ENCODE assay signal across 11 cellular contexts in genomic region chr3:29642393-29643033, GRCh38.
DNase-seq lines count a peak whose midpoint lies in the region; ATAC-seq and TF ChIP-seq lines count a peak whose summit lies in the region.
"Had no signal": no experiment of that assay in that cellular context is flagged by ENCODE, and none has a peak within 500 bp of the region (broad histone marks: within the 10 kb centered on the region; RNA-seq: fewer than 3 reads in every experiment).

No MANE protein-coding gene starts in this region.

- no peak overlapping the region for H3K4me2 ChIP-seq in HCT116 (ENCODE audit: low read length)
- H3K4me2 ChIP-seq in hepatocyte, result peak overlapping the region; percentile 26

- TF ChIP-seq CTCF in HCT116 (IDR thresholded peaks at IDR 0.05 in 2 of 3, conservative IDR thresholded peaks at IDR 0.05 in 1 of 3; ENCODE audit: borderline replicate concordance in 1 of 3, insufficient read depth in 1 of 3, low read depth in 2 of 3, low read length in 2 of 3) (no peak), hepatocyte (IDR thresholded peaks at IDR 0.05; ENCODE audit: poor library complexity) (no peak)

- H4K20me1 ChIP-seq in HCT116 (ENCODE audit: insufficient read depth) (no peaks in the 10 kb centered on the region; the same call in 1 of the 2 replicates), hepatocyte (ENCODE audit: insufficient read depth, poor library complexity, severe bottlenecking) (no peaks in the 10 kb centered on the region)

- intact Hi-C loops in HCT116 (cut with micrococcal nuclease), result no loop called here

- peaks cover 20% of the 10 kb centered on the region for H3K27me3 ChIP-seq in HCT116 (ENCODE audit: insufficient read depth, low read length)
- no peaks in the 10 kb centered on the region for H3K27me3 ChIP-seq in hepatocyte

- TF ChIP-seq POLR2A in HCT116 (IDR thresholded peaks at IDR 0.05; ENCODE audit: borderline replicate concordance, extremely low read depth, insufficient read depth, insufficient read length), result no peak

- no peak overlapping the region for H3K9ac ChIP-seq in HCT116 (ENCODE audit: low read length)

- H3K27ac ChIP-seq in HCT116 (ENCODE audit: low read depth, low read length) (no peak overlapping the region), hepatocyte (peak overlapping the region; percentile 79)

- CTCF ChIA-PET in HCT116 (lab: Charles Lee), result no interaction called here

- peaks cover 4% of the 10 kb centered on the region for H3K9me3 Mint-ChIP-seq in activated naive CD8-positive, alpha-beta T cell treated with anti-CD3 and anti-CD28 coated beads, Interleukin-2, amount 50 U/mL, for 24 hours
- H3K9me3 Mint-ChIP-seq: neural crest cell had no signal

- no peak overlapping the region for H3K4me3 Mint-ChIP-seq in activated naive CD8-positive, alpha-beta T cell treated with anti-CD3 and anti-CD28 coated beads, Interleukin-2, amount 50 U/mL, for 24 hours

- DNase-seq in HCT116 (ENCODE audit: low read depth, low spot score) (no peak), astrocyte of the hippocampus (ENCODE audit: low read depth, low spot score) (peak; percentile 79), hepatocyte (ENCODE audit: low spot score) (peak; percentile 59), smooth muscle cell of the brain vasculature (ENCODE audit: low read depth, low spot score) (peak; percentile 21)
- no peak for DNase-seq in activated naive CD8-positive, alpha-beta T cell treated with anti-CD3 and anti-CD28 coated beads, Interleukin-2, amount 50 U/mL, for 24 hours
- DNase-seq: NCI-H1694 treated with DMSO at 0.1 percent for 48 hours, SW 1271 had no signal

- H3K4me1 Mint-ChIP-seq in activated naive CD8-positive, alpha-beta T cell treated with anti-CD3 and anti-CD28 coated beads, Interleukin-2, amount 50 U/mL, for 24 hours, result no peaks in the 10 kb centered on the region

- no peak overlapping the region for H3K27ac Mint-ChIP-seq in activated naive CD8-positive, alpha-beta T cell treated with anti-CD3 and anti-CD28 coated beads, Interleukin-2, amount 50 U/mL, for 24 hours

- no peaks in the 10 kb centered on the region for H3K36me3 Mint-ChIP-seq in activated naive CD8-positive, alpha-beta T cell treated with anti-CD3 and anti-CD28 coated beads, Interleukin-2, amount 50 U/mL, for 24 hours (ENCODE audit: low read depth)

- no peaks in the 10 kb centered on the region for H3K9me2 ChIP-seq in HCT116 (ENCODE audit: insufficient read depth)
- no peaks in the 10 kb centered on the region for H3K9me2 ChIP-seq in hepatocyte (replicated peaks; ENCODE audit: insufficient read depth)

- no TSS peak for BruUV-seq in HCT116 (replicated peaks; lab: Mats Ljungman, UMichigan)

- H2AFZ ChIP-seq in HCT116 (ENCODE audit: low read depth, low read length, poor library complexity, severe bottlenecking), result no peak overlapping the region
- no peak overlapping the region for H2AFZ ChIP-seq in hepatocyte

- H3K27me3 Mint-ChIP-seq in activated naive CD8-positive, alpha-beta T cell treated with anti-CD3 and anti-CD28 coated beads, Interleukin-2, amount 50 U/mL, for 24 hours, result no peaks in the 10 kb centered on the region

- RAD21 ChIA-PET in HCT116 (lab: Charles Lee; ENCODE audit: low non-redundant PET in 1 of 2, low total read pairs in 2 of 2, uncharacterized antibody in 2 of 2, unreplicated experiment in 2 of 2), result no interaction called here

- H3K36me3 ChIP-seq in HCT116 (ENCODE audit: control insufficient read depth in 1 of 2, insufficient read depth in 2 of 2, low read length in 2 of 2) (no peaks in the 10 kb centered on the region), hepatocyte (replicated peaks; ENCODE audit: insufficient read depth, low read depth) (no peaks in the 10 kb centered on the region)

- H3K79me2 ChIP-seq in HCT116 (ENCODE audit: insufficient read depth, low read length) (no peaks in the 10 kb centered on the region), hepatocyte (no peaks in the 10 kb centered on the region)

- H3K4me1 ChIP-seq in HCT116 (ENCODE audit: control insufficient read depth in 1 of 2, insufficient read depth in 2 of 2, low read length in 2 of 2) (no peaks in the 10 kb centered on the region), hepatocyte (ENCODE audit: insufficient read depth) (peaks cover 7% of the 10 kb centered on the region)

- 46% methylated on average over 5 of the region's 5 CpGs for WGBS in hepatocyte (ENCODE audit: low lambda C conversion rate, missing lambda C conversion rate)

- no peak for TF ChIP-seq RAD21 in HCT116 (IDR thresholded peaks at IDR 0.05; ENCODE audit: low read depth)

- no peaks in the 10 kb centered on the region for H3K9me3 ChIP-seq in HCT116 (ENCODE audit: control insufficient read depth in 1 of 2, insufficient read depth in 1 of 2, low read depth in 1 of 2, low read length in 2 of 2)
- no peaks in the 10 kb centered on the region for H3K9me3 ChIP-seq in hepatocyte (ENCODE audit: low read depth)

- POLR2A ChIA-PET in HCT116 (lab: Charles Lee), result no interaction called here

- no peak for ATAC-seq in HCT116
- no peak for ATAC-seq in activated naive CD8-positive, alpha-beta T cell treated with anti-CD3 and anti-CD28 coated beads, Interleukin-2, amount 50 U/mL, for 24 hours
- ATAC-seq in HG03432 (IDR thresholded peaks at IDR 0.05; ENCODE audit: unreplicated experiment), result no peak
- ATAC-seq in GM21515 (IDR thresholded peaks at IDR 0.05; ENCODE audit: unreplicated experiment), result no peak
- no peak for ATAC-seq in GM21576 (IDR thresholded peaks at IDR 0.05; ENCODE audit: unreplicated experiment)

- H3K4me3 ChIP-seq in HCT116 (replicated peaks in 1 of 2; ENCODE audit: low read depth in 1 of 2, low read length in 2 of 2), result no peak overlapping the region
- H3K4me3 ChIP-seq in hepatocyte, result no peak overlapping the region

TF ChIP-seq in HCT116, 20 proteins besides CTCF, POLR2A, EP300 and RAD21:
- TF ChIP-seq POLR2AphosphoS5 (IDR thresholded peaks at IDR 0.05; ENCODE audit: low read depth, low read length), result no peak
- TF ChIP-seq ELF1 (IDR thresholded peaks at IDR 0.05; ENCODE audit: borderline replicate concordance, low read depth), result no peak
- TF ChIP-seq TCF7L2 (IDR thresholded peaks at IDR 0.05; ENCODE audit: borderline replicate concordance, extremely low read depth, insufficient read depth, insufficient read length), result peak; percentile 55
- no peak for TF ChIP-seq SIN3A (IDR thresholded peaks at IDR 0.05; ENCODE audit: low read depth)
- TF ChIP-seq EGR1 (IDR thresholded peaks at IDR 0.05; ENCODE audit: low read depth), result no peak
- TF ChIP-seq ZBTB33 (IDR thresholded peaks at IDR 0.05; ENCODE audit: extremely low read depth, insufficient replicate concordance, low read length), result no peak

Comparison
In these comparisons a context has a peak if more than half of its experiments do, and no peak if none do; other contexts are left out.
1. DNase-seq: peak in astrocyte of the hippocampus (single experiment), hepatocyte (single experiment) and smooth muscle cell of the brain vasculature (single experiment); none in HCT116 (single experiment) and activated naive CD8-positive, alpha-beta T cell treated with anti-CD3 and anti-CD28 coated beads, Interleukin-2, amount 50 U/mL, for 24 hours (single experiment).